ENCODE assay signal across 8 cellular contexts in genomic region chr3:87167634-87168456, GRCh38.
DNase-seq lines count a peak whose midpoint lies in the region; ATAC-seq and TF ChIP-seq lines count a peak whose summit lies in the region.

No MANE protein-coding gene starts in this region.

- peak overlapping the region; percentile 27 for H3K4me3 ChIP-seq in astrocyte of the cerebellum (ENCODE audit: low read depth, low read length)

- ATAC-seq in GM19397 (IDR thresholded peaks at IDR 0.05; ENCODE audit: unreplicated experiment) (peak; percentile 76), HG03432 (IDR thresholded peaks at IDR 0.05; ENCODE audit: unreplicated experiment) (peak; percentile 92)
- no peak for ATAC-seq in stimulated activated effector memory CD8-positive, alpha-beta T cell treated with anti-CD3 and anti-CD28 coated beads, Interleukin-12 subunit alpha, Interleukin-12 subunit beta, amount 100 ng/mL, for 72 hours

- peak; percentile 65 for TF ChIP-seq CTCF in astrocyte of the cerebellum (IDR thresholded peaks at IDR 0.05; ENCODE audit: low read depth, low read length, missing control alignments)

- peaks cover 6% of the 10 kb centered on the region for H3K4me1 Mint-ChIP-seq in stimulated activated effector memory CD8-positive, alpha-beta T cell treated with anti-CD3 and anti-CD28 coated beads, Interleukin-12 subunit alpha, Interleukin-12 subunit beta, amount 100 ng/mL, for 72 hours

- H3K9me3 Mint-ChIP-seq in stimulated activated effector memory CD8-positive, alpha-beta T cell treated with anti-CD3 and anti-CD28 coated beads, Interleukin-12 subunit alpha, Interleukin-12 subunit beta, amount 100 ng/mL, for 72 hours = no peaks in the 10 kb centered on the region

- in situ Hi-C loops in astrocyte of the cerebellum (cut with HindIII; ENCODE audit: low sequenced_read_pairs) = no loop called here

- peak; percentile 39 for DNase-seq in NCI-H2171 treated with DMSO at 0.1 percent for 48 hours (lab: John Stamatoyannopoulos, UW)
- no peak for DNase-seq in NCI-H2171 (lab: John Stamatoyannopoulos, UW)
- peak; percentile 43 for DNase-seq in NOMO-1 treated with DMSO at 0.1 percent for 48 hours (lab: John Stamatoyannopoulos, UW; ENCODE audit: unreplicated experiment)
- DNase-seq in astrocyte of the cerebellum (ENCODE audit: low read depth) = peak; percentile 37
- peak; percentile 63 for DNase-seq in iris pigment epithelial cell (ENCODE audit: low read depth)
- DNase-seq in stimulated activated effector memory CD8-positive, alpha-beta T cell treated with anti-CD3 and anti-CD28 coated beads, Interleukin-12 subunit alpha, Interleukin-12 subunit beta, amount 100 ng/mL, for 72 hours (ENCODE audit: low spot score in 2 of 2) = no peak

- H3K27ac Mint-ChIP-seq in stimulated activated effector memory CD8-positive, alpha-beta T cell treated with anti-CD3 and anti-CD28 coated beads, Interleukin-12 subunit alpha, Interleukin-12 subunit beta, amount 100 ng/mL, for 72 hours = peak overlapping the region; percentile 7

- no peak overlapping the region for H3K4me3 Mint-ChIP-seq in stimulated activated effector memory CD8-positive, alpha-beta T cell treated with anti-CD3 and anti-CD28 coated beads, Interleukin-12 subunit alpha, Interleukin-12 subunit beta, amount 100 ng/mL, for 72 hours

- H3K36me3 Mint-ChIP-seq in stimulated activated effector memory CD8-positive, alpha-beta T cell treated with anti-CD3 and anti-CD28 coated beads, Interleukin-12 subunit alpha, Interleukin-12 subunit beta, amount 100 ng/mL, for 72 hours = no peaks in the 10 kb centered on the region

Comparison
In these comparisons a context has a peak if more than half of its experiments do, and no peak if none do; other contexts are left out.
1. DNase-seq: peak in NCI-H2171 treated with DMSO at 0.1 percent for 48 hours (single experiment), NOMO-1 treated with DMSO at 0.1 percent for 48 hours (single experiment), astrocyte of the cerebellum (single experiment) and iris pigment epithelial cell (single experiment); none in NCI-H2171 (single experiment) and stimulated activated effector memory CD8-positive, alpha-beta T cell treated with anti-CD3 and anti-CD28 coated beads, Interleukin-12 subunit alpha, Interleukin-12 subunit beta, amount 100 ng/mL, for 72 hours (0 of 2).